ENCODE assay signal across 8 cellular contexts in the genomic region with DNA sequence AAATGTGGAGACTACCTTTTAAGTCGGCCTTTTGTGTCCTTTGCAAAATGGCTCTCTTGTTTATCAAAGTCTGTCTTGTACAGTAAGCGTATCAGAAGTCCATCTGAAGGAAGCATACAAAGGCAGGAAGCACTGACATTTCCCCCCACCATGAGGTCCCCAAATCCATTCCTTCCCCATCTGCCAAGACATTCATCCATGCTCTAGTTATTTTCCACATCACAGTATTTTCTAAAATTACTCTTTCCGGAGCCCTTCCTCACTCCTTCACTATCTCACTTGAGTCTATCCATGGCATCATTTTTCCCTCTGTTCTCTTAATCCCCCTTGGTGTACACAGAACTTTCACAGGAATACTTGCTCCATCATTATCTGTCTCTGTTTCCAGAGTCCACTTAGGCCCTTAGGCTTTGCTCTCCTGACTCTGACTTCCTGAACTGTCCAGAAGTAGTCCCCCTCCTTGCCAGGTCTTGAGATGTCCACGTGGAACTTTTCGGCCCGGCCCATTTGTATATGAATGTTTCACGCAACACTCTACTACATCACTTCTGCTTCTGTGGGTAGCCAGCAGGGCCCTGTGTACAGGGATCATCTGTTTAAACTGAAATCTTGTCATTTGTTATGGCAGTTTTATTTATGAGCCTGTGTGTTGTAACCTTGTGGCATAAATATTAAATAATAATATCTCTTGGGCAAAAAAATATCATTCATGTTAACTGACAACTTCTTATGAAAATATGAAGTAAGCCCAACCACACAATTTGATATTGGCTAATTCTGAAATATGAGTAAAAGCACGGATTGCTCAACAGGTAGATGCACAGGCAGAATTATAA. TPM values are rescaled to one million over a fixed set of nuclear protein-coding genes. Genes with fewer than 3 reads are reported as not detected.
A peak's percentile ranks its signal among the peaks of the same experiment; 100 is the strongest.
DNase-seq lines count a peak whose midpoint lies in the region; ATAC-seq and TF ChIP-seq lines count a peak whose summit lies in the region.

No MANE protein-coding gene starts in this region.

- no peaks in the 10 kb centered on the region for H3K36me3 ChIP-seq in lower lobe of right lung
- H3K36me3 ChIP-seq in WERI-Rb-1 = no peaks in the 10 kb centered on the region

- TF ChIP-seq CTCF in CD4-positive, alpha-beta T cell (IDR thresholded peaks at IDR 0.05) = no peak
- TF ChIP-seq CTCF in activated B cell treated with CpG ODN at 0.5 μM for 24 hours (IDR thresholded peaks at IDR 0.05) (no peak), lower lobe of right lung (IDR thresholded peaks at IDR 0.05) (no peak), WERI-Rb-1 (IDR thresholded peaks at IDR 0.05; ENCODE audit: low read depth, low read length) (no peak)

- H3K27ac Mint-ChIP-seq in CD4-positive, alpha-beta T cell = peak overlapping the region; percentile 89
- peak overlapping the region; percentile 99 for H3K27ac Mint-ChIP-seq in activated B cell treated with CpG ODN at 0.5 μM for 24 hours

- H3K36me3 Mint-ChIP-seq in CD4-positive, alpha-beta T cell (ENCODE audit: low read depth) = peaks cover 5% of the 10 kb centered on the region
- H3K36me3 Mint-ChIP-seq in activated B cell treated with CpG ODN at 0.5 μM for 24 hours (ENCODE audit: low read depth) = peaks cover 23% of the 10 kb centered on the region

- intact Hi-C loops in CD4-positive, alpha-beta T cell (cut with DNase I, micrococcal nuclease) = no loop called here
- intact Hi-C loops in activated B cell treated with CpG ODN at 0.5 μM for 24 hours (cut with micrococcal nuclease) = loop anchor here (1.0 to 5.0 kb wide), 4 partner anchors 14 to 1021 kb away; a partner anchor contains a TSS
- intact Hi-C loops in lower lobe of right lung (cut with DNase I) = no loop called here

- no peak for ATAC-seq in CD4-positive, alpha-beta T cell (ENCODE audit: poor library complexity)
- ATAC-seq in HG03066 (IDR thresholded peaks at IDR 0.05; ENCODE audit: low read depth, unreplicated experiment) (peak; percentile 33), activated B cell treated with CpG ODN at 0.5 μM for 24 hours (ENCODE audit: low read depth) (peak; percentile 28), lower lobe of right lung (peak; percentile 45 to 65)

- DNase-seq in CD4-positive, alpha-beta T cell = no peak
- no peak for DNase-seq in activated B cell treated with CpG ODN at 0.5 μM for 24 hours
- peak; percentile 82 for DNase-seq in lower lobe of right lung
- DNase-seq in NCI-H524 treated with DMSO at 0.1 percent for 48 hours (lab: John Stamatoyannopoulos, UW) = no peak
- no peak for DNase-seq in GM19240 (ENCODE audit: insufficient read length, low spot score)
- no peak for DNase-seq in WERI-Rb-1
- DNase-seq in NCI-H69 (lab: John Stamatoyannopoulos, UW) = no peak

- H3K9me3 Mint-ChIP-seq in CD4-positive, alpha-beta T cell = no peaks in the 10 kb centered on the region
- no peaks in the 10 kb centered on the region for H3K9me3 Mint-ChIP-seq in activated B cell treated with CpG ODN at 0.5 μM for 24 hours

- H3K27ac ChIP-seq in CD4-positive, alpha-beta T cell (ENCODE audit: low read depth, low read length) = peak overlapping the region; percentile 62
- peak overlapping the region; percentile 87 for H3K27ac ChIP-seq in lower lobe of right lung
- H3K27ac ChIP-seq in WERI-Rb-1 = no peak overlapping the region

- CTCF ChIA-PET in CD4-positive, alpha-beta T cell (lab: Charles Lee) = interaction anchor here (1.5 kb wide), 1 partner anchor 19 kb away, joined by 6 read pairs; no protein-coding TSS in a partner anchor
- CTCF ChIA-PET in activated B cell treated with CpG ODN at 0.5 μM for 24 hours (lab: Charles Lee) = interaction anchor here (1.4 to 1.8 kb wide), 4 partner anchors 12 to 53 kb away, joined by 3 to 9 read pairs (median 8); a partner anchor contains a TSS

- H3K27me3 Mint-ChIP-seq in CD4-positive, alpha-beta T cell = no peaks in the 10 kb centered on the region
- no peaks in the 10 kb centered on the region for H3K27me3 Mint-ChIP-seq in activated B cell treated with CpG ODN at 0.5 μM for 24 hours

- H3K4me3 ChIP-seq in lower lobe of right lung (peak overlapping the region; percentile 88), WERI-Rb-1 (ENCODE audit: low read depth, low read length) (no peak overlapping the region)

- peaks cover 49% of the 10 kb centered on the region for H3K4me1 ChIP-seq in lower lobe of right lung

- H3K4me1 Mint-ChIP-seq in CD4-positive, alpha-beta T cell (ENCODE audit: low read depth) = peaks cover 56% of the 10 kb centered on the region
- peaks cover 85% of the 10 kb centered on the region for H3K4me1 Mint-ChIP-seq in activated B cell treated with CpG ODN at 0.5 μM for 24 hours

- POLR2A ChIA-PET in CD4-positive, alpha-beta T cell (lab: Charles Lee) = interaction anchor here (0.6 to 5.6 kb wide), 6 partner anchors 9 to 458 kb away, joined by 3 to 62 read pairs (median 7); a partner anchor contains a TSS
- POLR2A ChIA-PET in activated B cell treated with CpG ODN at 0.5 μM for 24 hours (lab: Charles Lee) = interaction anchor here (0.6 to 7.8 kb wide), 18 partner anchors 9 to 1119 kb away, joined by 3 to 116 read pairs (median 8); a partner anchor contains a TSS

- peak overlapping the region; percentile 95 for H3K4me3 Mint-ChIP-seq in CD4-positive, alpha-beta T cell
- peak overlapping the region; percentile 98 for H3K4me3 Mint-ChIP-seq in activated B cell treated with CpG ODN at 0.5 μM for 24 hours

- no peaks in the 10 kb centered on the region for H3K27me3 ChIP-seq in CD4-positive, alpha-beta T cell (ENCODE audit: control insufficient read depth, insufficient read depth, low read length)
- H3K27me3 ChIP-seq in lower lobe of right lung (ENCODE audit: low read depth) (no peaks in the 10 kb centered on the region), WERI-Rb-1 (ENCODE audit: insufficient read depth, low read depth, severe bottlenecking) (no peaks in the 10 kb centered on the region)

- no peaks in the 10 kb centered on the region for H3K9me3 ChIP-seq in CD4-positive, alpha-beta T cell (ENCODE audit: control insufficient read depth, low read length)
- no peaks in the 10 kb centered on the region for H3K9me3 ChIP-seq in lower lobe of right lung
- H3K9me3 ChIP-seq in WERI-Rb-1 (ENCODE audit: severe bottlenecking) = no peaks in the 10 kb centered on the region

RNA-seq across cellular contexts. Expression of a gene that starts 2.0 kb away (rescaled TPM):
- total RNA-seq in CD4-positive, alpha-beta T cell = 10 to 100 TPM; 34.9 to 36.5 TPM
- total RNA-seq in activated B cell treated with CpG ODN at 0.5 μM for 24 hours (102 and 113 TPM in 2 replicates), lower lobe of right lung (70.5 TPM)

RNA-seq across cellular contexts. Expression of a gene that starts 53.2 kb away (rescaled TPM):
- 1 to 10 TPM; 7.2 to 9.1 TPM for total RNA-seq in CD4-positive, alpha-beta T cell
- total RNA-seq in activated B cell treated with CpG ODN at 0.5 μM for 24 hours (16.6 and 18.7 TPM in 2 replicates), lower lobe of right lung (25.7 TPM)
